In genomic region chr3:50616770-50617095, GRCh38 we compare ENCODE assay signal across 8 cellular contexts. TPM values are rescaled to one million over a fixed set of nuclear protein-coding genes. Genes with fewer than 3 reads are reported as not detected.
DNase-seq lines count a peak whose midpoint lies in the region; FAIRE-seq lines count a peak whose summit lies in the region.

No MANE protein-coding gene starts in this region.

- FAIRE-seq in frontal cortex (lab: Jason Lieb, UNC): no peak

- DNase-seq in ELR (ENCODE audit: low read depth): peak; percentile 89
- peak; percentile 51 for DNase-seq in GOT3 (lab: John Stamatoyannopoulos, UW)
- DNase-seq in LoVo (ENCODE audit: low spot score): peak; percentile 91
- peak; percentile 97 for DNase-seq in SIG-M5 treated with dmso at 0.1 percent for 504 hours (lab: John Stamatoyannopoulos, UW; ENCODE audit: unreplicated experiment)
- peak; percentile 91 for DNase-seq in activated gamma-delta T cell treated with anti-CD3 and anti-CD28 coated beads, Interleukin-2, amount 50 U/mL, for 16 hours (ENCODE audit: low read depth)
- peak; percentile 94 to 97 for DNase-seq in frontal cortex (ENCODE audit: low spot score in 2 of 2)
- DNase-seq in nucleus accumbens (lab: John Stamatoyannopoulos, UW): peak; percentile 22 to 90 (median 77)
- DNase-seq in superior temporal gyrus (ENCODE audit: extremely low spot score): peak; percentile 84

RNA-seq across cellular contexts. Expression of gene MAPKAPK3, which starts 0.2 kb away (rescaled TPM):
- total RNA-seq in frontal cortex: 2.9 TPM

RNA-seq across cellular contexts. Expression of gene CISH, which starts 5.2 kb away (rescaled TPM):
- total RNA-seq in frontal cortex: 0.41 TPM

RNA-seq across cellular contexts. Expression of gene HEMK1, which starts 47.4 kb away (rescaled TPM):
- 4.5 TPM for total RNA-seq in frontal cortex

RNA-seq across cellular contexts. Expression of gene C3orf18, which starts 49.2 kb away (rescaled TPM):
- total RNA-seq in frontal cortex: 12.6 TPM

RNA-seq across cellular contexts. Expression of gene DOCK3, which starts 58.0 kb away (rescaled TPM):
- 39.9 TPM for total RNA-seq in frontal cortex

Comparison
In these comparisons a context has a peak if more than half of its experiments do, and no peak if none do; other contexts are left out.
1. Peak in every context shown above with its lines: DNase-seq.